ENCODE assay signal across 8 cellular contexts in genomic region chr11:58577441-58578135, GRCh38. TPM values are rescaled to one million over a fixed set of nuclear protein-coding genes. Genes with fewer than 3 reads are reported as not detected.
DNase-seq lines count a peak whose midpoint lies in the region; ATAC-seq and TF ChIP-seq lines count a peak whose summit lies in the region.

No MANE protein-coding gene starts in this region.

- peak; percentile 56 for ATAC-seq in GM21723 (IDR thresholded peaks at IDR 0.05; ENCODE audit: unreplicated experiment)

- H3K36me3 ChIP-seq in ES-I3 (ENCODE audit: insufficient read depth, low read length): no peaks in the 10 kb centered on the region
- H3K36me3 ChIP-seq in mammary epithelial cell (ENCODE audit: insufficient read depth, low read length): no peaks in the 10 kb centered on the region

- H3K9ac ChIP-seq in ES-I3 (ENCODE audit: low read depth, low read length) (peak overlapping the region; percentile 91), mammary epithelial cell (ENCODE audit: insufficient read depth, low read length) (peak overlapping the region; percentile 99)

- H3K4me3 ChIP-seq in mammary epithelial cell (replicated peaks in 1 of 3; ENCODE audit: insufficient read depth in 1 of 3, low read depth in 2 of 3, low read length in 3 of 3): peak overlapping the region; percentile 49 to 61 (median 54)

- WGBS in mammary epithelial cell (ENCODE audit: low coverage, missing lambda C conversion rate): 3% methylated on average over 19 of the region's 22 CpGs

- H3K9me3 ChIP-seq in ES-I3 (ENCODE audit: control insufficient read depth, insufficient read depth, low read length) (no peaks in the 10 kb centered on the region), mammary epithelial cell (replicated peaks; ENCODE audit: insufficient read depth, low read length) (no peaks in the 10 kb centered on the region)

- TSS peak; percentile 53 for BruUV-seq in mammary epithelial cell (replicated peaks; lab: Mats Ljungman, UMichigan)

- peaks cover 59% of the 10 kb centered on the region for H3K79me2 ChIP-seq in mammary epithelial cell (ENCODE audit: insufficient read depth, low read length)

- H2AFZ ChIP-seq in mammary epithelial cell (ENCODE audit: low read depth, low read length): no peak overlapping the region

- DNase-seq in KG1 (lab: John Stamatoyannopoulos, UW) (peak; percentile 95), UCSD-AML1 (lab: John Stamatoyannopoulos, UW; ENCODE audit: unreplicated experiment) (peak; percentile 83), mammary epithelial cell (peak; percentile 86), kidney tubule cell (ENCODE audit: low spot score) (peak; percentile 86), NCI-H1694 (lab: John Stamatoyannopoulos, UW) (no peak)
- DNase-seq in stimulated activated CD4-positive, alpha-beta T cell treated with anti-CD3 and anti-CD28 coated beads, Interleukin-4, amount 100 ng/mL, for 24 hours: peak; percentile 85

- in situ Hi-C loops in mammary epithelial cell (cut with MboI; ENCODE audit: low sequenced_read_pairs in 2 of 2): loop anchor here in 1 of 2 donors (5.0 kb wide), 1 partner anchor 210 kb away; no protein-coding TSS in a partner anchor

- H3K27ac ChIP-seq in mammary epithelial cell (ENCODE audit: insufficient read depth, low read depth, low read length): peak overlapping the region; percentile 99

- dilution Hi-C loops in mammary epithelial cell (cut with HindIII; ENCODE audit: low sequenced_read_pairs): no loop called here

- no peaks in the 10 kb centered on the region for H3K27me3 ChIP-seq in mammary epithelial cell (ENCODE audit: insufficient read depth, low read length)

- intact Hi-C loops in mammary epithelial cell (cut with micrococcal nuclease): loop anchor here (1.0 to 5.0 kb wide), 10 partner anchors 50 to 975 kb away; partner anchors contain the start of gene ZDHHC5

- no peak for TF ChIP-seq CTCF in mammary epithelial cell (conservative IDR thresholded peaks at IDR 0.05 in 1 of 2, IDR thresholded peaks at IDR 0.05 in 1 of 2; ENCODE audit: extremely low read depth in 1 of 2, insufficient read depth in 1 of 2, low read depth in 1 of 2, low read length in 2 of 2)

- CTCF ChIA-PET in mammary epithelial cell (lab: Charles Lee; ENCODE audit: low non-redundant PET): interaction anchor here (1.1 kb wide), 2 partner anchors 52 to 323 kb away, joined by 6 to 8 read pairs; no protein-coding TSS in a partner anchor

- H3K4me2 ChIP-seq in mammary epithelial cell (ENCODE audit: insufficient read depth, low read depth, low read length): peak overlapping the region; percentile 74

- H3K4me1 ChIP-seq in ES-I3 (ENCODE audit: insufficient read depth, low read length) (no peaks in the 10 kb centered on the region), mammary epithelial cell (ENCODE audit: insufficient read depth, low read length) (peaks cover 48% of the 10 kb centered on the region)

- H4K20me1 ChIP-seq in mammary epithelial cell (ENCODE audit: insufficient read depth, low read length): no peaks in the 10 kb centered on the region

RNA-seq across cellular contexts. Expression of gene ZFP91, which starts 1.3 kb away (rescaled TPM):
- total RNA-seq in mammary epithelial cell: 10 to 100 TPM; 48.5 to 72.2 TPM
- 24.4 TPM for polyA plus RNA-seq in mammary epithelial cell
- 39.6 TPM for polyA minus RNA-seq in mammary epithelial cell

RNA-seq across cellular contexts. Expression of gene LPXN, which starts 1.9 kb away (rescaled TPM):
- 10 to 100 TPM in 1 of 2 donors, 1 to 10 TPM in 1; 8.7 to 18.8 TPM for total RNA-seq in mammary epithelial cell
- polyA plus RNA-seq in mammary epithelial cell: 68.1 TPM
- polyA minus RNA-seq in mammary epithelial cell: 61.3 TPM

RNA-seq across cellular contexts. Expression of gene CNTF, which starts 44.9 kb away (rescaled TPM):
- 1 to 10 TPM; 2.2 to 3.0 TPM for total RNA-seq in mammary epithelial cell
- 0.46 TPM for polyA plus RNA-seq in mammary epithelial cell
- polyA minus RNA-seq in mammary epithelial cell: not detected
